1 cellular context compared by ENCODE assay signal in the genomic region with DNA sequence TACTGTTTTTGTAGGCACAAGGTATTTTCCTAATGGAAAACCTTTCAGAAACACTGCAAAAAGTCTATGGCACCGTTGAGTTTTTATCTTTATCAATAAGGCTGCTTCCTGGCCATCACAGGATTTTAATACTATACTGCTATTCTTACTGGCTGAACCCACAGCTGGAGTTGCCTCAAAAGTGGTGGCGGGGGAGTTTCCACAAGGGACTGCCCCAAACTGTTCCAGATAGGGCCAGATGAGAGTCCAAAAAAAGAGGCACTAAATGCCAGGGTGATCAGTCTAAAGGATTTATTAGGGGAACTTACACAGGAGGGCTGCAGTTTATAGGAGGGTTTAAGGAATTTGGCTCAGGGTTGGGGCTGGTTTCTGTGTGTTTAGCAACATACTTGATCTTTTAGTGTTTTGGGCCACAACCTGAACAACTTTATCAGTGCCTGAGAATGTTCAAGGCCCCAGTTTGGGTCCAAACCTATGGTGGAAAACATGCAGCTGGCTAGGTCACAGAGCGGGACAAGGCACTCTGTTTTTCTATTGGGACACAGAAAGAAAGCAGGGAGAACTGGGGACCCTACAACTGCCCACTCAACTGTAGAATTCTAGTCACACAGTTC.
TF ChIP-seq lines count a peak whose summit lies in the region.

No MANE protein-coding gene starts in this region.

TF ChIP-seq in GM12878, 131 proteins besides CTCF, POLR2A, EP300 and RAD21 (continued from another document):
- TF ChIP-seq, protein P1, sequence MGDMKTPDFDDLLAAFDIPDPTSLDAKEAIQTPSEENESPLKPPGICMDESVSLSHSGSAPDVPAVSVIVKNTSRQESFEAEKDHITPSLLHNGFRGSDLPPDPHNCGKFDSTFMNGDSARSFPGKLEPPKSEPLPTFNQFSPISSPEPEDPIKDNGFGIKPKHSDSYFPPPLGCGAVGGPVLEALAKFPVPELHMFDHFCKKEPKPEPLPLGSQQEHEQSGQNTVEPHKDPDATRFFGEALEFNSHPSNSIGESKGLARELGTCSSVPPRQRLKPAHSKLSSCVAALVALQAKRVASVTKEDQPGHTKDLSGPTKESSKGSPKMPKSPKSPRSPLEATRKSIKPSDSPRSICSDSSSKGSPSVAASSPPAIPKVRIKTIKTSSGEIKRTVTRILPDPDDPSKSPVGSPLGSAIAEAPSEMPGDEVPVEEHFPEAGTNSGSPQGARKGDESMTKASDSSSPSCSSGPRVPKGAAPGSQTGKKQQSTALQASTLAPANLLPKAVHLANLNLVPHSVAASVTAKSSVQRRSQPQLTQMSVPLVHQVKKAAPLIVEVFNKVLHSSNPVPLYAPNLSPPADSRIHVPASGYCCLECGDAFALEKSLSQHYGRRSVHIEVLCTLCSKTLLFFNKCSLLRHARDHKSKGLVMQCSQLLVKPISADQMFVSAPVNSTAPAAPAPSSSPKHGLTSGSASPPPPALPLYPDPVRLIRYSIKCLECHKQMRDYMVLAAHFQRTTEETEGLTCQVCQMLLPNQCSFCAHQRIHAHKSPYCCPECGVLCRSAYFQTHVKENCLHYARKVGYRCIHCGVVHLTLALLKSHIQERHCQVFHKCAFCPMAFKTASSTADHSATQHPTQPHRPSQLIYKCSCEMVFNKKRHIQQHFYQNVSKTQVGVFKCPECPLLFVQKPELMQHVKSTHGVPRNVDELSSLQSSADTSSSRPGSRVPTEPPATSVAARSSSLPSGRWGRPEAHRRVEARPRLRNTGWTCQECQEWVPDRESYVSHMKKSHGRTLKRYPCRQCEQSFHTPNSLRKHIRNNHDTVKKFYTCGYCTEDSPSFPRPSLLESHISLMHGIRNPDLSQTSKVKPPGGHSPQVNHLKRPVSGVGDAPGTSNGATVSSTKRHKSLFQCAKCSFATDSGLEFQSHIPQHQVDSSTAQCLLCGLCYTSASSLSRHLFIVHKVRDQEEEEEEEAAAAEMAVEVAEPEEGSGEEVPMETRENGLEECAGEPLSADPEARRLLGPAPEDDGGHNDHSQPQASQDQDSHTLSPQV (IDR thresholded peaks at IDR 0.05): no peak
- 0 out of 2 replicates have a peak, but pooled peaks have one; percentile 27 for TF ChIP-seq TCF12 (IDR thresholded peaks at IDR 0.05; ENCODE audit: low read depth, low read length)
- 0 out of 2 replicates have a peak, but pooled peaks have one; percentile 17 for TF ChIP-seq FOXM1 (IDR thresholded peaks at IDR 0.05; ENCODE audit: low read depth, low read length)
- peak; percentile 77 for TF ChIP-seq RUNX3 (IDR thresholded peaks at IDR 0.05; ENCODE audit: low read length)
- TF ChIP-seq NR2C2 (IDR thresholded peaks at IDR 0.05; ENCODE audit: borderline replicate concordance, control insufficient read depth, insufficient read length, low read depth): no peak
- 0 out of 2 replicates have a peak, but pooled peaks have one; percentile 26 for TF ChIP-seq ZNF217 (IDR thresholded peaks at IDR 0.05)
- no peak for TF ChIP-seq KAT2A (conservative IDR thresholded peaks at IDR 0.05; ENCODE audit: control insufficient read depth, low read depth, low read length)
- peak; percentile 90 for TF ChIP-seq RELA (IDR thresholded peaks at IDR 0.05; ENCODE audit: borderline replicate concordance, partially characterized antibody)
- no peak for TF ChIP-seq HSF1 (IDR thresholded peaks at IDR 0.05; ENCODE audit: low read depth, low read length)
- peak; percentile 41; the same call in 1 of the 2 replicates for TF ChIP-seq IKZF1 (conservative IDR thresholded peaks at IDR 0.05)
- TF ChIP-seq, protein P2, sequence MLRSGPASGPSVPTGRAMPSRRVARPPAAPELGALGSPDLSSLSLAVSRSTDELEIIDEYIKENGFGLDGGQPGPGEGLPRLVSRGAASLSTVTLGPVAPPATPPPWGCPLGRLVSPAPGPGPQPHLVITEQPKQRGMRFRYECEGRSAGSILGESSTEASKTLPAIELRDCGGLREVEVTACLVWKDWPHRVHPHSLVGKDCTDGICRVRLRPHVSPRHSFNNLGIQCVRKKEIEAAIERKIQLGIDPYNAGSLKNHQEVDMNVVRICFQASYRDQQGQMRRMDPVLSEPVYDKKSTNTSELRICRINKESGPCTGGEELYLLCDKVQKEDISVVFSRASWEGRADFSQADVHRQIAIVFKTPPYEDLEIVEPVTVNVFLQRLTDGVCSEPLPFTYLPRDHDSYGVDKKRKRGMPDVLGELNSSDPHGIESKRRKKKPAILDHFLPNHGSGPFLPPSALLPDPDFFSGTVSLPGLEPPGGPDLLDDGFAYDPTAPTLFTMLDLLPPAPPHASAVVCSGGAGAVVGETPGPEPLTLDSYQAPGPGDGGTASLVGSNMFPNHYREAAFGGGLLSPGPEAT (IDR thresholded peaks at IDR 0.05; ENCODE audit: low read depth): peak; percentile 85; the same call in 1 of the 2 replicates
- peak; percentile 17 for TF ChIP-seq SKIL (IDR thresholded peaks at IDR 0.05; ENCODE audit: low read depth, poor library complexity, severe bottlenecking)
- TF ChIP-seq IKZF2 (IDR thresholded peaks at IDR 0.05): peak; percentile 43 to 49; a peak in 2 of 4 replicates
- TF ChIP-seq DPF2 (IDR thresholded peaks at IDR 0.05): peak; percentile 45; the same call in 1 of the 2 replicates
- TF ChIP-seq RCOR1 (conservative IDR thresholded peaks at IDR 0.05; ENCODE audit: low read depth, low read length): no peak
- TF ChIP-seq LARP7 (IDR thresholded peaks at IDR 0.05): no peak
- TF ChIP-seq BACH1 (IDR thresholded peaks at IDR 0.05; ENCODE audit: borderline replicate concordance): no peak
- TF ChIP-seq CREM (IDR thresholded peaks at IDR 0.05; ENCODE audit: low read depth): peak; percentile 20; the same call in 1 of the 2 replicates
- no peak for TF ChIP-seq SREBF1 (IDR thresholded peaks at IDR 0.05; ENCODE audit: low read length)
- TF ChIP-seq ZNF24 (IDR thresholded peaks at IDR 0.05): no peak
- TF ChIP-seq, protein P3, sequence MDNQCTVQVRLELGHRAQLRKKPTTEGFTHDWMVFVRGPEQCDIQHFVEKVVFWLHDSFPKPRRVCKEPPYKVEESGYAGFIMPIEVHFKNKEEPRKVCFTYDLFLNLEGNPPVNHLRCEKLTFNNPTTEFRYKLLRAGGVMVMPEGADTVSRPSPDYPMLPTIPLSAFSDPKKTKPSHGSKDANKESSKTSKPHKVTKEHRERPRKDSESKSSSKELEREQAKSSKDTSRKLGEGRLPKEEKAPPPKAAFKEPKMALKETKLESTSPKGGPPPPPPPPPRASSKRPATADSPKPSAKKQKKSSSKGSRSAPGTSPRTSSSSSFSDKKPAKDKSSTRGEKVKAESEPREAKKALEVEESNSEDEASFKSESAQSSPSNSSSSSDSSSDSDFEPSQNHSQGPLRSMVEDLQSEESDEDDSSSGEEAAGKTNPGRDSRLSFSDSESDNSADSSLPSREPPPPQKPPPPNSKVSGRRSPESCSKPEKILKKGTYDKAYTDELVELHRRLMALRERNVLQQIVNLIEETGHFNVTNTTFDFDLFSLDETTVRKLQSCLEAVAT (IDR thresholded peaks at IDR 0.05): no peak
